Comparison of ENCODE assay signal across 17 cellular contexts in the genomic region with DNA sequence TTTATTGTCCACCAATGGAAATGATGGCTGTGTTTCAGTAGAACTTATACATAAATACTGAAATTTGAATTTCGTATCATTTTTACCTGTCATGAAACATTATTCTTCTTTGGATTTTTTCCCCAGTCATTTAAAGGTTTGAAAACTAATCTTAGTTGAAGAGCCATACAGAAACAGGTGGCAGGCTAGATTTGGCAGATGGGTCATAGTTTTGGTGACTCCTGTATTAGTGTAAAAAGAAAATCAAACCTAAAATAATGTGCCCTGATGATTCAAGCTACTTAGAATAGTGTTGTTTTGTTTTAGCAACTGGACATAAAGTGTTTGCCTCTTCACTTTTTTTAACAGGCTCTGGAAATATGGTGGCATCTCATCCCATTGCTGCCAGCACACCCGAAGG.
A peak's percentile ranks its signal among the peaks of the same experiment; 100 is the strongest.
DNase-seq lines count a peak whose midpoint lies in the region; TF ChIP-seq lines count a peak whose summit lies in the region.
"Had no signal": no experiment of that assay in that cellular context is flagged by ENCODE, and none has a peak within 500 bp of the region (broad histone marks: within the 10 kb centered on the region; RNA-seq: fewer than 3 reads in every experiment).

No MANE protein-coding gene starts in this region.

- no peak for TF ChIP-seq EP300 in suprapubic skin (IDR thresholded peaks at IDR 0.05)

- WGBS in suprapubic skin = 93% methylated on average over 2 of the region's 2 CpGs

- no peaks in the 10 kb centered on the region for H3K4me1 ChIP-seq in suprapubic skin
- H3K4me1 ChIP-seq: Caco-2 had no signal

- DNase-seq in DMS 273 (lab: John Stamatoyannopoulos, UW; ENCODE audit: unreplicated experiment) (peak; percentile 32), DMS 273 treated with DMSO at 0.1 percent for 48 hours (lab: John Stamatoyannopoulos, UW) (no peak), NCI-H524 treated with DMSO at 0.1 percent for 48 hours (lab: John Stamatoyannopoulos, UW) (peak; percentile 17), myocyte (ENCODE audit: low read depth) (peak; percentile 44), suprapubic skin (ENCODE audit: low spot score in 2 of 2) (no peak), kidney glomerular epithelial cell (lab: John Stamatoyannopoulos, UW) (no peak)
- DNase-seq: Caco-2; CD4-positive, CD25-positive, alpha-beta regulatory T cell; CD8-positive, alpha-beta T cell; DMS53; DMS79 treated with DMSO at 0.1 percent for 48 hours; HFFc6 had no signal

- no peak overlapping the region for H3K27ac ChIP-seq in suprapubic skin
- H3K27ac ChIP-seq: 22Rv1, BLaER1, C4-2B had no signal

- no peaks in the 10 kb centered on the region for H3K36me3 ChIP-seq in suprapubic skin
- H3K36me3 ChIP-seq: BLaER1, HAP-1 had no signal

- no peak for TF ChIP-seq CTCF in suprapubic skin (IDR thresholded peaks at IDR 0.05)

- H3K9me3 ChIP-seq in suprapubic skin = no peaks in the 10 kb centered on the region
- H3K9me3 ChIP-seq: BLaER1, Caco-2, HAP-1 had no signal

- no peaks in the 10 kb centered on the region for H3K27me3 ChIP-seq in suprapubic skin
- H3K27me3 ChIP-seq: BLaER1 had no signal

- TF ChIP-seq POLR2A in suprapubic skin (IDR thresholded peaks at IDR 0.05) = no peak

- no peak overlapping the region for H3K4me3 ChIP-seq in suprapubic skin
- H3K4me3 ChIP-seq: BLaER1, GM23338, HAP-1 had no signal

Comparison
In these comparisons a context has a peak if more than half of its experiments do, and no peak if none do; other contexts are left out.
1. DNase-seq: peak in DMS 273 (single experiment), NCI-H524 treated with DMSO at 0.1 percent for 48 hours (single experiment) and myocyte (single experiment); none in DMS 273 treated with DMSO at 0.1 percent for 48 hours (single experiment), suprapubic skin (0 of 2) and kidney glomerular epithelial cell (single experiment).